In the genomic region with DNA sequence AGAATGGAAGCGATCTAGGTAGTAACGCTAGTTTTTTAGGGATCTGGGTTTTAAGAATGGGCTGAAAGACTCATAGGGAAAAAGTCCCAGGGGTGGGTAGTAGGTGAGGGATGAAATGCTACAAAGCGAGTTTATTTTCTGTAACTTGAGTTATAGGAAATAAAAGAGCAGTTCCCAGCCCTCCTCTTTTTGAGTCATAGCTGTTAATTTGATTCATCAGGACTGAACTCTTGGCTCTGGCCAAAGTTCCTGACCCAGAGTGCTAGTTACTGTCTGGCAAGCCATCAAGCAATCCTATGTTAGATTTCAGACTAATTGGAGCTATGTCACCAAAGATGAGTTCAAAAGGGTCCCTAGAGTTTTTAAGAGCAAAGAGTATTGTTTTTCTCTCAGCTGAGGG, we compare ENCODE assay signal across 24 cellular contexts. TPM values are rescaled to one million over a fixed set of nuclear protein-coding genes. Genes with fewer than 3 reads are reported as not detected.
DNase-seq lines count a peak whose midpoint lies in the region; ATAC-seq, FAIRE-seq and TF ChIP-seq lines count a peak whose summit lies in the region.
"Had no signal": no experiment of that assay in that cellular context is flagged by ENCODE, and none has a peak within 500 bp of the region (broad histone marks: within the 10 kb centered on the region; RNA-seq: fewer than 3 reads in every experiment).

No MANE protein-coding gene starts in this region.

- H3K27ac Mint-ChIP-seq in stimulated activated naive CD8-positive, alpha-beta T cell treated with anti-CD3 and anti-CD28 coated beads, Interleukin-15, amount 100 ng/mL, for 72 hours, result no peak overlapping the region
- H3K27ac Mint-ChIP-seq: CD4-positive, alpha-beta T cell; IgD-negative memory B cell had no signal

- 0 out of 2 replicates have a peak overlapping the region, but pooled peaks have one; percentile 13 for H3K4me2 ChIP-seq in PC-3 (ENCODE audit: low read length)
- no peak overlapping the region for H3K4me2 ChIP-seq in keratinocyte (ENCODE audit: control insufficient read depth, extremely low read depth, insufficient read depth, low read depth, low read length)
- H3K4me2 ChIP-seq: BLaER1, KMS-11 had no signal

- no peaks in the 10 kb centered on the region for H3K36me3 ChIP-seq in PC-3 (ENCODE audit: low read depth, low read length)
- H3K36me3 ChIP-seq in keratinocyte (ENCODE audit: control insufficient read depth in 2 of 2, extremely low read depth in 1 of 2, insufficient read depth in 2 of 2, low read length in 2 of 2), result no peaks in the 10 kb centered on the region
- H3K36me3 ChIP-seq: BLaER1, Peyer's patch had no signal

- TF ChIP-seq CTCF in C4-2B (conservative IDR thresholded peaks at IDR 0.05), result no peak
- TF ChIP-seq CTCF in PC-3 (conservative IDR thresholded peaks at IDR 0.05; ENCODE audit: low read depth, low read length), result no peak
- no peak for TF ChIP-seq CTCF in keratinocyte (optimal IDR thresholded peaks at IDR 0.05 in 1 of 3, IDR thresholded peaks at IDR 0.05 in 1 of 3, conservative IDR thresholded peaks at IDR 0.05 in 1 of 3; ENCODE audit: extremely low read depth in 1 of 3, insufficient read depth in 2 of 3, low read length in 3 of 3)

- no peak overlapping the region for H3K9ac ChIP-seq in PC-3 (ENCODE audit: low read length)
- no peak overlapping the region for H3K9ac ChIP-seq in keratinocyte (ENCODE audit: control insufficient read depth, extremely low read depth, insufficient read depth, low read length)
- H3K9ac ChIP-seq: BLaER1, KMS-11 had no signal

- H3K27me3 Mint-ChIP-seq in stimulated activated naive CD8-positive, alpha-beta T cell treated with anti-CD3 and anti-CD28 coated beads, Interleukin-15, amount 100 ng/mL, for 72 hours, result no peaks in the 10 kb centered on the region
- H3K27me3 Mint-ChIP-seq: CD4-positive, alpha-beta T cell; IgD-negative memory B cell had no signal

- H3K9me3 ChIP-seq in PC-3 (ENCODE audit: low read length), result no peaks in the 10 kb centered on the region
- H3K9me3 ChIP-seq in keratinocyte (ENCODE audit: control insufficient read depth, low read depth, low read length), result no peaks in the 10 kb centered on the region
- H3K9me3 ChIP-seq: BLaER1, Peyer's patch had no signal

- no TSS peak for BruUV-seq in PC-3 (replicated peaks; lab: Mats Ljungman, UMichigan)

- H3K4me1 Mint-ChIP-seq in stimulated activated naive CD8-positive, alpha-beta T cell treated with anti-CD3 and anti-CD28 coated beads, Interleukin-15, amount 100 ng/mL, for 72 hours, result no peaks in the 10 kb centered on the region
- H3K4me1 Mint-ChIP-seq: IgD-negative memory B cell had no signal

- H3K27ac ChIP-seq in C4-2B, result peak overlapping the region; percentile 68; the same call in 1 of the 2 replicates
- no peak overlapping the region for H3K27ac ChIP-seq in PC-3 (ENCODE audit: low read length)
- H3K27ac ChIP-seq in keratinocyte (ENCODE audit: control insufficient read depth, insufficient read depth, low read length), result no peak overlapping the region
- H3K27ac ChIP-seq: BLaER1, KMS-11, SK-N-MC had no signal

- H3F3A ChIP-seq in PC-3 (ENCODE audit: low read length, unreplicated experiment), result no peaks in the 10 kb centered on the region

- peak; percentile 44 for FAIRE-seq in keratinocyte (lab: Jason Lieb, UNC)
- FAIRE-seq: D721Med, GM19239, H54 had no signal

- no peak overlapping the region for H3K4me3 Mint-ChIP-seq in stimulated activated naive CD8-positive, alpha-beta T cell treated with anti-CD3 and anti-CD28 coated beads, Interleukin-15, amount 100 ng/mL, for 72 hours
- H3K4me3 Mint-ChIP-seq: CD4-positive, alpha-beta T cell; IgD-negative memory B cell had no signal

- H3K9me2 ChIP-seq in PC-3 (replicated peaks; ENCODE audit: low read length), result no peaks in the 10 kb centered on the region

- intact Hi-C loops in PC-3 (cut with micrococcal nuclease), result no loop called here

- H3K4me3 ChIP-seq in PC-3 (ENCODE audit: low read length) (no peak overlapping the region), keratinocyte (ENCODE audit: control insufficient read depth in 2 of 3, extremely low read depth in 1 of 3, insufficient read depth in 2 of 3, low read depth in 1 of 3, low read length in 3 of 3) (no peak overlapping the region)
- H3K4me3 ChIP-seq: BLaER1, Peyer's patch, SK-N-MC had no signal

- no peaks in the 10 kb centered on the region for H3K9me3 Mint-ChIP-seq in stimulated activated naive CD8-positive, alpha-beta T cell treated with anti-CD3 and anti-CD28 coated beads, Interleukin-15, amount 100 ng/mL, for 72 hours
- H3K9me3 Mint-ChIP-seq: CD4-positive, alpha-beta T cell; IgD-negative memory B cell had no signal

- DNase-seq in PC-3 (peak; percentile 59), keratinocyte (ENCODE audit: low read depth, low spot score) (no peak), renal cortical epithelial cell (ENCODE audit: low read depth) (peak; percentile 60), NCI-H2171 (lab: John Stamatoyannopoulos, UW) (no peak)
- DNase-seq in stimulated activated naive CD8-positive, alpha-beta T cell treated with anti-CD3 and anti-CD28 coated beads, Interleukin-15, amount 100 ng/mL, for 72 hours, result no peak
- DNase-seq: CD4-positive, alpha-beta T cell; NCI-H1092; NCI-H1417 treated with DMSO at 0.1 percent for 48 hours; NCI-H1694 treated with DMSO at 0.1 percent for 48 hours; NCI-H2081; NCI-H226; NCI-H510A; NCI-H69; SIG-M5 had no signal

- H2AFZ ChIP-seq in PC-3 (ENCODE audit: low read length) (no peak overlapping the region), keratinocyte (ENCODE audit: control insufficient read depth, low read length) (no peak overlapping the region)

- H3K79me2 ChIP-seq in PC-3 (ENCODE audit: low read length) (no peaks in the 10 kb centered on the region), keratinocyte (ENCODE audit: control insufficient read depth, insufficient read depth, low read length) (no peaks in the 10 kb centered on the region)

- CTCF ChIA-PET in PC-3 (lab: Charles Lee), result no interaction called here

- H3K9me1 ChIP-seq in keratinocyte (ENCODE audit: control insufficient read depth, extremely low read depth, insufficient read depth, low read length), result no peaks in the 10 kb centered on the region

- POLR2A ChIA-PET in PC-3 (lab: Charles Lee; ENCODE audit: unreplicated experiment), result no interaction called here

- H3K4me1 ChIP-seq in PC-3 (ENCODE audit: insufficient read depth, low read length) (peaks cover 5% of the 10 kb centered on the region), keratinocyte (ENCODE audit: control insufficient read depth, extremely low read depth, insufficient read depth, low read length) (no peaks in the 10 kb centered on the region)
- H3K4me1 ChIP-seq: BLaER1, Peyer's patch had no signal

- H3K27me3 ChIP-seq in PC-3 (ENCODE audit: low read length), result no peaks in the 10 kb centered on the region
- peaks cover 8% of the 10 kb centered on the region for H3K27me3 ChIP-seq in keratinocyte (ENCODE audit: control insufficient read depth, extremely low read depth, insufficient read depth, low read length)
- H3K27me3 ChIP-seq: BLaER1, Peyer's patch had no signal

- dilution Hi-C loops in keratinocyte (cut with MboI; ENCODE audit: extremely low pct_ligation_motif_present, low sequenced_read_pairs), result no loop called here

- ATAC-seq in PC-3 (peak; percentile 79), GM21825 (IDR thresholded peaks at IDR 0.05; ENCODE audit: unreplicated experiment) (no peak)
- ATAC-seq in stimulated activated naive CD8-positive, alpha-beta T cell treated with anti-CD3 and anti-CD28 coated beads, Interleukin-15, amount 100 ng/mL, for 72 hours, result no peak

- H4K20me1 ChIP-seq in PC-3 (ENCODE audit: low read length) (no peaks in the 10 kb centered on the region), keratinocyte (ENCODE audit: control insufficient read depth, extremely low read depth, insufficient read depth, low read length) (no peaks in the 10 kb centered on the region)
- H4K20me1 ChIP-seq: BLaER1 had no signal

RNA-seq across cellular contexts. Expression of a gene that starts 17.4 kb away (rescaled TPM):
- 0.69 and 1.1 TPM in 2 replicates for total RNA-seq in PC-3 (2014; rRNA removed)
- not detected in 3 replicates for polyA plus RNA-seq in keratinocyte
- polyA plus RNA-seq in keratinocyte (2011; ENCODE audit: low read depth), result not detected
- polyA plus RNA-seq in keratinocyte (2011; cell fraction: cytosol; rRNA removed), result not detected in 2 replicates
- not detected in 2 replicates for polyA plus RNA-seq in keratinocyte (2011; cell fraction: nucleus; rRNA removed)
- 0.05 TPM in 1 of 2 replicates, not detected in the other for polyA plus RNA-seq in keratinocyte (2012; ENCODE audit: low replicate concordance)
- polyA minus RNA-seq in keratinocyte, result not detected in 3 replicates
- polyA minus RNA-seq in keratinocyte (2011; cell fraction: cytosol; rRNA and poly(A)+ RNA removed), result not detected
- polyA minus RNA-seq in keratinocyte (2011; cell fraction: nucleus; rRNA and poly(A)+ RNA removed), result 2.2 TPM in 1 of 2 replicates, not detected in the other
- total RNA-seq in renal cortical epithelial cell, result 3.1 and 6.6 TPM in 2 replicates
- polyA plus RNA-seq: IgD-negative memory B cell had no signal

Comparison
In these comparisons a context has a peak if more than half of its experiments do, and no peak if none do; other contexts are left out.
1. DNase-seq: peak in PC-3 (single experiment) and renal cortical epithelial cell (single experiment); none in keratinocyte (single experiment), stimulated activated naive CD8-positive, alpha-beta T cell treated with anti-CD3 and anti-CD28 coated beads, Interleukin-15, amount 100 ng/mL, for 72 hours (0 of 2) and NCI-H2171 (single experiment).